Comparison of ENCODE assay signal across 19 cellular contexts in genomic region chr10:66678521-66678920, GRCh38.
DNase-seq lines count a peak whose midpoint lies in the region; ATAC-seq, FAIRE-seq and TF ChIP-seq lines count a peak whose summit lies in the region.
"Had no signal": no experiment of that assay in that cellular context is flagged by ENCODE, and none has a peak within 500 bp of the region (broad histone marks: within the 10 kb centered on the region; RNA-seq: fewer than 3 reads in every experiment).

No MANE protein-coding gene starts in this region.

- H3K4me3 ChIP-seq in adipocyte (ENCODE audit: low read length) (no peak overlapping the region), fibroblast of villous mesenchyme (ENCODE audit: low read depth, low read length) (no peak overlapping the region), trophoblast cell (ENCODE audit: low read depth, low read length) (no peak overlapping the region), transverse colon (no peak overlapping the region)
- H3K4me3 ChIP-seq: GM23338, MG63, Peyer's patch had no signal

- TF ChIP-seq EP300 in transverse colon (IDR thresholded peaks at IDR 0.05; ENCODE audit: low read depth), result no peak

- H3K4ac ChIP-seq in trophoblast cell (ENCODE audit: low read depth, low read length), result no peak overlapping the region

- no peak overlapping the region for H2BK12ac ChIP-seq in trophoblast cell (ENCODE audit: low read length)

- H3K4me1 ChIP-seq in adipocyte (ENCODE audit: control insufficient read depth, insufficient read depth, low read length) (peaks cover 11% of the 10 kb centered on the region), trophoblast cell (ENCODE audit: control insufficient read depth in 1 of 2, insufficient read depth in 2 of 2, low read length in 2 of 2) (no peaks in the 10 kb centered on the region), transverse colon (no peaks in the 10 kb centered on the region)
- H3K4me1 ChIP-seq: Peyer's patch had no signal

- H3K23ac ChIP-seq in trophoblast cell (ENCODE audit: low read length), result no peak overlapping the region

- DNase-seq in H54 (ENCODE audit: insufficient read length, low spot score), result no peak
- DNase-seq in adipocyte (ENCODE audit: low read depth), result peak; percentile 62
- peak; percentile 1 for DNase-seq in fibroblast of villous mesenchyme (ENCODE audit: low read depth)
- DNase-seq in trophoblast cell, result no peak
- no peak for DNase-seq in GF-D8 (lab: John Stamatoyannopoulos, UW)
- DNase-seq in transverse colon, result no peak
- DNase-seq: COR-L47, DMS153, KBM-7, MG63, NCI-H1092 treated with DMSO at 0.1 percent for 48 hours, NCI-H187, NCI-H446 treated with DMSO at 0.1 percent for 48 hours, NCI-H774, Peyer's patch, SHP77 had no signal

- no peak overlapping the region for H2BK120ac ChIP-seq in trophoblast cell (ENCODE audit: insufficient read depth, low read length, poor library complexity)

- no peak overlapping the region for H2AK5ac ChIP-seq in trophoblast cell (ENCODE audit: low read length)

- WGBS in trophoblast cell (ENCODE audit: extremely low coverage, insufficient coverage, insufficient read length), result no CpG with 5 or more reads among the region's 3 CpGs
- WGBS in transverse colon (ENCODE audit: low coverage in 1 of 2), 2 donors, result 85 to 88% methylated on average over 3 of the region's 3 CpGs

- no peak for ATAC-seq in GM21619 (IDR thresholded peaks at IDR 0.05; ENCODE audit: unreplicated experiment)
- ATAC-seq: GM23338, SK-N-SH treated with all-trans-retinoic acid at 6 μM for 48 hours had no signal

- H3K9me3 ChIP-seq in adipocyte (ENCODE audit: control insufficient read depth, low read length) (no peaks in the 10 kb centered on the region), trophoblast cell (ENCODE audit: insufficient read depth, low read depth, low read length) (no peaks in the 10 kb centered on the region), transverse colon (no peaks in the 10 kb centered on the region)
- H3K9me3 ChIP-seq: MG63, Peyer's patch had no signal

- peak; percentile 60 for FAIRE-seq in H54 (lab: Jason Lieb, UNC)

- no peak overlapping the region for H4K12ac ChIP-seq in trophoblast cell (ENCODE audit: low read depth, low read length)

- H3K9ac ChIP-seq in adipocyte (ENCODE audit: low read length) (no peak overlapping the region), trophoblast cell (ENCODE audit: low read length) (no peak overlapping the region)

- TF ChIP-seq POLR2A in H54 (IDR thresholded peaks at IDR 0.05; ENCODE audit: low read depth, low read length), result no peak
- no peak for TF ChIP-seq POLR2A in transverse colon (IDR thresholded peaks at IDR 0.05)

- H3K27ac ChIP-seq in trophoblast cell (ENCODE audit: low read depth, low read length), result no peak overlapping the region
- no peak overlapping the region for H3K27ac ChIP-seq in transverse colon
- H3K27ac ChIP-seq: Peyer's patch had no signal

- no peak overlapping the region for H3K14ac ChIP-seq in trophoblast cell (ENCODE audit: low read length)

- no peak overlapping the region for H3K4me2 ChIP-seq in trophoblast cell (ENCODE audit: low read length)
- H3K4me2 ChIP-seq: GM23338 had no signal

- intact Hi-C loops in transverse colon (cut with DNase I; ENCODE audit: low total_unique reads), result no loop called here

- H2AFZ ChIP-seq in trophoblast cell (ENCODE audit: insufficient read depth, low read length, poor library complexity), result no peak overlapping the region
- H2AFZ ChIP-seq: GM23338 had no signal

- H3K36me3 ChIP-seq in adipocyte (ENCODE audit: control insufficient read depth, insufficient read depth, low read length, severe bottlenecking) (no peaks in the 10 kb centered on the region), trophoblast cell (ENCODE audit: control insufficient read depth in 1 of 2, insufficient read depth in 2 of 2, low read length in 2 of 2) (no peaks in the 10 kb centered on the region), transverse colon (no peaks in the 10 kb centered on the region)
- H3K36me3 ChIP-seq: MG63, Peyer's patch had no signal

- H4K8ac ChIP-seq in trophoblast cell (ENCODE audit: low read depth, low read length), result no peak overlapping the region

- no peaks in the 10 kb centered on the region for H3K79me2 ChIP-seq in trophoblast cell (ENCODE audit: control insufficient read depth, insufficient read depth, low read length, poor library complexity)

- in situ Hi-C loops in transverse colon (cut with MboI; ENCODE audit: low pct_ligation_motif_present in 1 of 4, low pct_unique_long_range_greater_than_20kb in 1 of 4, low sequenced_read_pairs in 3 of 4), result no loop called here

- H3K18ac ChIP-seq in trophoblast cell (ENCODE audit: low read length), result no peak overlapping the region

- H4K91ac ChIP-seq in trophoblast cell (ENCODE audit: low read depth, low read length), result no peak overlapping the region

- TF ChIP-seq CTCF in fibroblast of villous mesenchyme (IDR thresholded peaks at IDR 0.05; ENCODE audit: insufficient read depth, low read depth, low read length), result no peak
- TF ChIP-seq CTCF in transverse colon (IDR thresholded peaks at IDR 0.05), result no peak

- no peaks in the 10 kb centered on the region for H3K79me1 ChIP-seq in trophoblast cell (ENCODE audit: low read length)

- no peak overlapping the region for H2BK5ac ChIP-seq in trophoblast cell (ENCODE audit: low read depth, low read length, poor library complexity)

- no peaks in the 10 kb centered on the region for H3K27me3 ChIP-seq in adipocyte (replicated peaks; ENCODE audit: control insufficient read depth, insufficient read depth, low read length)
- H3K27me3 ChIP-seq in trophoblast cell (ENCODE audit: insufficient read depth, low read length), result no peaks in the 10 kb centered on the region
- no peaks in the 10 kb centered on the region for H3K27me3 ChIP-seq in transverse colon
- H3K27me3 ChIP-seq: MG63, Peyer's patch had no signal

Comparison
In these comparisons a context has a peak if more than half of its experiments do, and no peak if none do; other contexts are left out.
1. DNase-seq: peak in adipocyte (single experiment) and fibroblast of villous mesenchyme (single experiment); none in H54 (single experiment), trophoblast cell (0 of 2), GF-D8 (single experiment) and transverse colon (single experiment).